Comparison of ENCODE assay signal across 8 cellular contexts in the genomic region with DNA sequence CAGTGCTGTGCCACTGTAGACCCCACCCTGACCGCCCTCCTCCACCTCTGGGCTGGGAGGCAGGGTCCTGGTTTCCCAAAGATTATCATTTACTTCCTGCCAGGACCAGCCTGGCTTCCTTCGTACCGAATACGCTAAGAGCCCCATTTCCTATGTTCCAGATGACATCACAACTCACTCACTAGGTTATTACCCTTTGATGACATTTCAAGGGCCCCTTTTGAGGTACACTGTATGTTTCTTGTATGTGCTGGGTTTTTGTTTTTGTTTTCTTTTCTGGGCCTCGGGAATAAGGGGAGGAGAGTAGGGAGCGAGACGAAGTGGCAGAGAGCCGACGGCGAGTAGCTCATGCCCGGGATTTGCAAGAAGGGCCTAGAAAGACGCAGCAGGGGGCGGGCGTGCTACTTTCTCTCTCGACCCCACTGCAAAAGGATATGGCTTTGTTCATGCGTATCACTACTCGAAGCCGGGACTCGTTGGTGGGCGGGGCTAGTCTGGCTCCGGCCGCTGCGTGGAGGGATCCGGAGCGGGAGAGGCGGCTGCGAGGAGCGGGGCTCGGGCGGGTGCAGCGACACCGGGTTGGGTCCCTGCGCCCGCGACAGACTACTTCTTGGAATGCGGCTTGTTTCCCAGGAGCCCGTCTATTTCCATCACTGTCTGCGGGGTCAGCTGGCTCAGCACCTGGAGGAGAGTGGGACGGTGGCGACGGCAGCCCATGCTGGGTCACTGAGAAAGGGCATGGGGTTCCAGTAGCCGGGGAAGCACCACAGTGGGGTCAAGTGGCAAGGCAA. TPM values are rescaled to one million over a fixed set of nuclear protein-coding genes. Genes with fewer than 3 reads are reported as not detected.
DNase-seq lines count a peak whose midpoint lies in the region; ATAC-seq, FAIRE-seq and TF ChIP-seq lines count a peak whose summit lies in the region.

No MANE protein-coding gene starts in this region.

- H2AFZ ChIP-seq in GM12878 (ENCODE audit: control insufficient read depth, low read depth, low read length): peak overlapping the region; percentile 61

- peak; percentile 73 for TF ChIP-seq POLR2A in GM12878 (IDR thresholded peaks at IDR 0.05; ENCODE audit: low read depth, low read length)
- TF ChIP-seq POLR2A in vagina (IDR thresholded peaks at IDR 0.05): peak in 1 of 2 donors; percentile 48

- RAD21 ChIA-PET in GM12878 (lab: Charles Lee; ENCODE audit: unreplicated experiment): interaction anchor here (0.9 kb wide), 1 partner anchor 10 kb away, joined by 4 read pairs; the partner anchor contains the start of genes CNTROB and TRAPPC1

- intact Hi-C loops in GM12878 (cut with micrococcal nuclease; ENCODE audit: unreplicated experiment): no loop called here
- intact Hi-C loops in sciatic nerve (cut with DNase I): no loop called here
- intact Hi-C loops in vagina (cut with DNase I): no loop called here

- H3K9ac ChIP-seq in GM12878 (ENCODE audit: control insufficient read depth, insufficient read depth, low read length): peak overlapping the region; percentile 41

- no peaks in the 10 kb centered on the region for H3K9me3 ChIP-seq in GM12878 (replicated peaks; ENCODE audit: control insufficient read depth, insufficient read depth, low read length)
- no peaks in the 10 kb centered on the region for H3K9me3 ChIP-seq in iPS DF 6.9 (ENCODE audit: control insufficient read depth, insufficient read depth, low read length)
- no peaks in the 10 kb centered on the region for H3K9me3 ChIP-seq in vagina

- H3K79me2 ChIP-seq in GM12878 (ENCODE audit: control insufficient read depth, insufficient read depth, low read length): no peaks in the 10 kb centered on the region

- in situ Hi-C loops in GM12878 (cut with MboI): no loop called here

- H3K4me3 ChIP-seq in GM12878: no peak overlapping the region; the same call in 1 of the 2 replicates
- H3K4me3 ChIP-seq in iPS DF 6.9 (ENCODE audit: low read length): peak overlapping the region; percentile 18; the same call in 1 of the 2 replicates
- peak overlapping the region; percentile 43 to 50 for H3K4me3 ChIP-seq in vagina

- no peaks in the 10 kb centered on the region for H4K20me1 ChIP-seq in GM12878 (ENCODE audit: control insufficient read depth, insufficient read depth)

- POLR2A ChIA-PET in GM12878 (lab: Charles Lee): interaction anchor here (1.4 kb wide), 1 partner anchor 10 kb away, joined by 7 read pairs; the partner anchor contains the start of genes CNTROB and TRAPPC1

- ATAC-seq in GM12878: peak; percentile 87
- ATAC-seq in sciatic nerve: peak; percentile 96
- no peak for ATAC-seq in GM21723 (IDR thresholded peaks at IDR 0.05; ENCODE audit: unreplicated experiment)

- TF ChIP-seq RAD21 in GM12878 (IDR thresholded peaks at IDR 0.05; ENCODE audit: insufficient read depth, low read depth, low read length): no peak

- TF ChIP-seq CTCF in GM12874 (IDR thresholded peaks at IDR 0.05; ENCODE audit: insufficient read depth, low read depth, low read length) (0 out of 2 replicates have a peak, but pooled peaks have one; percentile 10), GM12878 (IDR thresholded peaks at IDR 0.05 in 2 of 3, conservative IDR thresholded peaks at IDR 0.05 in 1 of 3; ENCODE audit: control insufficient read depth in 2 of 3, extremely low read depth in 1 of 3, insufficient read depth in 1 of 3, low read depth in 3 of 3, low read length in 3 of 3) (no peak), vagina (IDR thresholded peaks at IDR 0.05) (no peak)

- peak overlapping the region; percentile 87 for H3K4me2 ChIP-seq in GM12878 (ENCODE audit: control insufficient read depth, insufficient read depth)

- 0 out of 4 replicates have a peak, but pooled peaks of 1 of the 2 experiments have one; percentile 11 for TF ChIP-seq EP300 in GM12878 (IDR thresholded peaks at IDR 0.05; ENCODE audit: borderline replicate concordance in 1 of 2, control insufficient read depth in 1 of 2, low read depth in 2 of 2, low read length in 2 of 2)

- peaks cover 7% of the 10 kb centered on the region for H3K4me1 ChIP-seq in GM12878 (ENCODE audit: control insufficient read depth, insufficient read depth, low read length)
- peaks cover 2% of the 10 kb centered on the region; the same call in 1 of the 2 replicates for H3K4me1 ChIP-seq in iPS DF 6.9 (ENCODE audit: control insufficient read depth, insufficient read depth, low read length)
- peaks cover 13% of the 10 kb centered on the region for H3K4me1 ChIP-seq in vagina

- H3K27ac ChIP-seq in GM12878 (ENCODE audit: control insufficient read depth, insufficient read depth) (no peak overlapping the region), iPS DF 6.9 (ENCODE audit: low read length) (no peak overlapping the region), vagina (peak overlapping the region; percentile 60)

- BruUV-seq in GM12878 (replicated peaks; lab: Mats Ljungman, UMichigan): no TSS peak

- H3K36me3 ChIP-seq in GM12878 (ENCODE audit: control insufficient read depth in 2 of 2, insufficient read depth in 2 of 2, low read length in 1 of 2) (no peaks in the 10 kb centered on the region; a peak in 1 of 4 replicates), iPS DF 6.9 (ENCODE audit: control insufficient read depth, insufficient read depth, low read length) (no peaks in the 10 kb centered on the region), vagina (no peaks in the 10 kb centered on the region)

- FAIRE-seq in GM12878 (lab: Jason Lieb, UNC): peak; percentile 77

- 20% methylated on average over 41 of the region's 42 CpGs for WGBS in GM12878 (ENCODE audit: insufficient coverage, insufficient replicate concordance, low lambda C conversion rate, missing lambda C conversion rate)
- no CpG with 5 or more reads among the region's 42 CpGs for WGBS in iPS DF 6.9 (ENCODE audit: insufficient coverage, insufficient read length)

- SMC1A ChIA-PET in GM12878 (lab: Charles Lee; ENCODE audit: uncharacterized antibody, unreplicated experiment): interaction anchor here (0.6 to 1.3 kb wide), 2 partner anchors 66 to 99 kb away, joined by 3 read pairs; no protein-coding TSS in a partner anchor

- DNase-seq in T-helper 22 cell (ENCODE audit: low read depth) (peak; percentile 71), GM12878 (ENCODE audit: low read depth, low spot score) (no peak), iPS DF 6.9 (ENCODE audit: low read depth, low spot score) (no peak), sciatic nerve (ENCODE audit: low spot score) (peak; percentile 93), vagina (ENCODE audit: extremely low spot score in 2 of 2) (no peak), NCI-H226 (no peak)

- CTCF ChIA-PET in GM12878 (lab: Yijun Ruan, JAX): interaction anchor here (1.0 to 2.3 kb wide), 7 partner anchors 10 to 308 kb away, joined by 3 to 10 read pairs (median 4); partner anchors contain the start of gene FXR2

- H3K27me3 ChIP-seq in GM12878 (replicated peaks in 1 of 2; ENCODE audit: control insufficient read depth in 2 of 2, insufficient read depth in 2 of 2, low read length in 1 of 2): no peaks in the 10 kb centered on the region
- peaks cover 18% of the 10 kb centered on the region; the same call in 1 of the 2 replicates for H3K27me3 ChIP-seq in iPS DF 6.9 (ENCODE audit: control insufficient read depth, insufficient read depth, low read length)
- H3K27me3 ChIP-seq in vagina: no peaks in the 10 kb centered on the region

RNA-seq across cellular contexts. Expression of gene RNF227, which starts 6.6 kb away (rescaled TPM):
- 5.9 and 6.1 TPM in 2 replicates for total RNA-seq in GM12878 (2013; cell fraction: nucleolus; rRNA removed)
- total RNA-seq in GM12878 (2014; rRNA removed) (1.0 and 1.3 TPM in 2 replicates), GM12878 (2014; rRNA removed; fragmentation: Illumina TruSeq; extraction: Trizol) (1.0 and 1.3 TPM in 2 replicates), GM12878 (2021) (0.90 and 1.6 TPM in 2 replicates), sciatic nerve (5.7 TPM), vagina (2.9 TPM)
- 0.88 TPM for polyA plus RNA-seq in GM12878 (2011; ENCODE audit: low read depth)
- polyA plus RNA-seq in GM12878 (2011; rRNA removed) (2.8 and 3.5 TPM in 2 replicates), GM12878 (2014; fragmentation: Illumina TruSeq; extraction: Trizol) (1.1 and 1.5 TPM in 2 replicates), GM12878 (2014; fragmentation: Nextera tagmentation; extraction: Ambion mirVana) (under 1 TPM; 0.49 to 0.87 TPM), GM12878 (2014; rRNA removed) (1.7 and 5.0 TPM in 2 replicates), GM12878 (2016; fragmentation: Nextera tagmentation; extraction: Ambion mirVana) (1 to 10 TPM; 1.2 to 2.4 TPM)
- 6.5 and 7.8 TPM in 2 replicates for polyA plus RNA-seq in GM12878 (2011; cell fraction: cytosol; rRNA removed)
- 2.0 and 2.1 TPM in 2 replicates for polyA plus RNA-seq in GM12878 (2011; cell fraction: nucleus; rRNA removed)
- polyA plus RNA-seq in GM12878 (2012): 1.8 and 1.9 TPM in 2 replicates
- 1.0 and 1.5 TPM in 2 replicates for polyA minus RNA-seq in GM12878 (2011; rRNA and poly(A)+ RNA removed)
- 0.67 and 0.94 TPM in 2 replicates for polyA minus RNA-seq in GM12878 (2011; cell fraction: cytosol; rRNA and poly(A)+ RNA removed)
- 0.36 and 0.96 TPM in 2 replicates for polyA minus RNA-seq in GM12878 (2011; cell fraction: nucleus; rRNA and poly(A)+ RNA removed)

RNA-seq across cellular contexts. Expression of gene KCNAB3, which starts 7.0 kb away (rescaled TPM):
- total RNA-seq in GM12878 (2013; cell fraction: nucleolus; rRNA removed): 7.1 and 7.6 TPM in 2 replicates
- 1.9 and 2.3 TPM in 2 replicates for total RNA-seq in GM12878 (2014; rRNA removed)
- 1.2 and 1.6 TPM in 2 replicates for total RNA-seq in GM12878 (2014; rRNA removed; fragmentation: Illumina TruSeq; extraction: Trizol)
- total RNA-seq in GM12878 (2021): 3.9 and 7.0 TPM in 2 replicates
- 2.1 TPM for polyA plus RNA-seq in GM12878 (2011; ENCODE audit: low read depth)
- 1.6 and 1.9 TPM in 2 replicates for polyA plus RNA-seq in GM12878 (2011; rRNA removed)
- polyA plus RNA-seq in GM12878 (2011; cell fraction: cytosol; rRNA removed): 0.94 and 2.1 TPM in 2 replicates
- polyA plus RNA-seq in GM12878 (2011; cell fraction: nucleus; rRNA removed): 30.2 and 30.7 TPM in 2 replicates
- polyA plus RNA-seq in GM12878 (2012): 2.3 and 3.0 TPM in 2 replicates
- polyA plus RNA-seq in GM12878 (2014; fragmentation: Illumina TruSeq; extraction: Trizol): 2.0 and 2.6 TPM in 2 replicates
- under 1 TPM; 0.22 to 0.42 TPM for polyA plus RNA-seq in GM12878 (2014; fragmentation: Nextera tagmentation; extraction: Ambion mirVana)
- polyA plus RNA-seq in GM12878 (2014; rRNA removed): 6.3 and 7.9 TPM in 2 replicates
- 1 to 10 TPM; 1.5 to 1.7 TPM for polyA plus RNA-seq in GM12878 (2016; fragmentation: Nextera tagmentation; extraction: Ambion mirVana)
- 1.4 TPM in 2 replicates for polyA minus RNA-seq in GM12878 (2011; rRNA and poly(A)+ RNA removed)
- polyA minus RNA-seq in GM12878 (2011; cell fraction: cytosol; rRNA and poly(A)+ RNA removed): not detected in 2 replicates
- 5.8 and 10.7 TPM in 2 replicates for polyA minus RNA-seq in GM12878 (2011; cell fraction: nucleus; rRNA and poly(A)+ RNA removed)
- total RNA-seq in sciatic nerve: 1.2 TPM
- total RNA-seq in vagina: 2.7 TPM

RNA-seq across cellular contexts. Expression of gene TRAPPC1, which starts 9.1 kb away (rescaled TPM):
- 9.7 and 10.7 TPM in 2 replicates for total RNA-seq in GM12878 (2013; cell fraction: nucleolus; rRNA removed)
- total RNA-seq in GM12878 (2014; rRNA removed): 42.3 and 46.4 TPM in 2 replicates
- total RNA-seq in GM12878 (2014; rRNA removed; fragmentation: Illumina TruSeq; extraction: Trizol): 28.7 and 31.3 TPM in 2 replicates
- total RNA-seq in GM12878 (2021): 173 and 193 TPM in 2 replicates
- polyA plus RNA-seq in GM12878 (2011; ENCODE audit: low read depth): 235 TPM
- 78.6 and 93.1 TPM in 2 replicates for polyA plus RNA-seq in GM12878 (2011; rRNA removed)
- polyA plus RNA-seq in GM12878 (2011; cell fraction: cytosol; rRNA removed): 283 and 305 TPM in 2 replicates
- 87.0 and 88.2 TPM in 2 replicates for polyA plus RNA-seq in GM12878 (2011; cell fraction: nucleus; rRNA removed)
- polyA plus RNA-seq in GM12878 (2012): 213 and 226 TPM in 2 replicates
- 197 and 224 TPM in 2 replicates for polyA plus RNA-seq in GM12878 (2014; fragmentation: Illumina TruSeq; extraction: Trizol)
- 100 to 1,000 TPM in 1 of 2 experiments, 10 to 100 TPM in 1; 95.5 to 113 TPM for polyA plus RNA-seq in GM12878 (2014; fragmentation: Nextera tagmentation; extraction: Ambion mirVana)
- 156 and 166 TPM in 2 replicates for polyA plus RNA-seq in GM12878 (2014; rRNA removed)
- polyA plus RNA-seq in GM12878 (2016; fragmentation: Nextera tagmentation; extraction: Ambion mirVana): 100 to 1,000 TPM; 298 to 306 TPM
- 135 and 137 TPM in 2 replicates for polyA minus RNA-seq in GM12878 (2011; rRNA and poly(A)+ RNA removed)
- 39.2 and 50.7 TPM in 2 replicates for polyA minus RNA-seq in GM12878 (2011; cell fraction: cytosol; rRNA and poly(A)+ RNA removed)
- polyA minus RNA-seq in GM12878 (2011; cell fraction: nucleus; rRNA and poly(A)+ RNA removed): 21.5 and 28.7 TPM in 2 replicates
- 78.3 TPM for total RNA-seq in sciatic nerve
- 74.4 TPM for total RNA-seq in vagina

RNA-seq across cellular contexts. Expression of gene CNTROB, which starts 9.3 kb away (rescaled TPM):
- 68.0 and 71.2 TPM in 2 replicates for total RNA-seq in GM12878 (2013; cell fraction: nucleolus; rRNA removed)
- total RNA-seq in GM12878 (2014; rRNA removed) (19.8 and 21.6 TPM in 2 replicates), GM12878 (2014; rRNA removed; fragmentation: Illumina TruSeq; extraction: Trizol) (19.0 and 21.2 TPM in 2 replicates), GM12878 (2021) (29.7 and 31.1 TPM in 2 replicates), sciatic nerve (27.8 TPM), vagina (20.9 TPM)
- polyA plus RNA-seq in GM12878 (2011; ENCODE audit: low read depth): 16.1 TPM
- polyA plus RNA-seq in GM12878 (2011; rRNA removed) (26.3 and 36.2 TPM in 2 replicates), GM12878 (2014; fragmentation: Illumina TruSeq; extraction: Trizol) (22.0 and 29.3 TPM in 2 replicates), GM12878 (2014; fragmentation: Nextera tagmentation; extraction: Ambion mirVana) (1 to 10 TPM; 2.0 to 4.2 TPM), GM12878 (2014; rRNA removed) (32.6 and 32.8 TPM in 2 replicates), GM12878 (2016; fragmentation: Nextera tagmentation; extraction: Ambion mirVana) (10 to 100 TPM; 27.1 to 30.8 TPM)
- polyA plus RNA-seq in GM12878 (2011; cell fraction: cytosol; rRNA removed): 32.1 and 42.7 TPM in 2 replicates
- polyA plus RNA-seq in GM12878 (2011; cell fraction: nucleus; rRNA removed): 110 and 114 TPM in 2 replicates
- polyA plus RNA-seq in GM12878 (2012): 31.1 and 34.2 TPM in 2 replicates
- polyA minus RNA-seq in GM12878 (2011; rRNA and poly(A)+ RNA removed): 20.8 and 41.9 TPM in 2 replicates
- polyA minus RNA-seq in GM12878 (2011; cell fraction: cytosol; rRNA and poly(A)+ RNA removed): 15.7 and 16.4 TPM in 2 replicates
- polyA minus RNA-seq in GM12878 (2011; cell fraction: nucleus; rRNA and poly(A)+ RNA removed): 36.3 and 58.3 TPM in 2 replicates

RNA-seq across cellular contexts. Expression of gene CHD3, which starts 34.1 kb away (rescaled TPM):
- total RNA-seq in GM12878 (2013; cell fraction: nucleolus; rRNA removed): 85.9 and 102 TPM in 2 replicates
- total RNA-seq in GM12878 (2014; rRNA removed) (53.9 and 58.8 TPM in 2 replicates), GM12878 (2014; rRNA removed; fragmentation: Illumina TruSeq; extraction: Trizol) (36.8 and 37.4 TPM in 2 replicates), GM12878 (2021) (77.5 and 86.8 TPM in 2 replicates), sciatic nerve (138 TPM), vagina (128 TPM)
- 32.2 TPM for polyA plus RNA-seq in GM12878 (2011; ENCODE audit: low read depth)
- polyA plus RNA-seq in GM12878 (2011; rRNA removed) (32.2 and 40.8 TPM in 2 replicates), GM12878 (2014; fragmentation: Illumina TruSeq; extraction: Trizol) (53.9 and 56.1 TPM in 2 replicates), GM12878 (2014; fragmentation: Nextera tagmentation; extraction: Ambion mirVana) (1 to 10 TPM; 1.4 to 3.3 TPM), GM12878 (2014; rRNA removed) (55.1 and 69.0 TPM in 2 replicates), GM12878 (2016; fragmentation: Nextera tagmentation; extraction: Ambion mirVana) (10 to 100 TPM; 13.2 to 14.4 TPM)
- 54.9 and 68.6 TPM in 2 replicates for polyA plus RNA-seq in GM12878 (2011; cell fraction: cytosol; rRNA removed)
- 210 and 271 TPM in 2 replicates for polyA plus RNA-seq in GM12878 (2011; cell fraction: nucleus; rRNA removed)
- 61.0 and 78.0 TPM in 2 replicates for polyA plus RNA-seq in GM12878 (2012)
- 62.9 and 77.4 TPM in 2 replicates for polyA minus RNA-seq in GM12878 (2011; rRNA and poly(A)+ RNA removed)
- 29.1 and 43.7 TPM in 2 replicates for polyA minus RNA-seq in GM12878 (2011; cell fraction: cytosol; rRNA and poly(A)+ RNA removed)
- polyA minus RNA-seq in GM12878 (2011; cell fraction: nucleus; rRNA and poly(A)+ RNA removed): 36.8 and 69.3 TPM in 2 replicates

Comparison
In these comparisons a context has a peak if more than half of its experiments do, and no peak if none do; other contexts are left out.
1. DNase-seq: peak in T-helper 22 cell (single experiment) and sciatic nerve (single experiment); none in GM12878 (single experiment), iPS DF 6.9 (single experiment), vagina (0 of 2) and NCI-H226 (single experiment).